8 cellular contexts compared by ENCODE assay signal in genomic region chr17:4949321-4950074, GRCh38. TPM values are rescaled to one million over a fixed set of nuclear protein-coding genes. Genes with fewer than 3 reads are reported as not detected.
DNase-seq lines count a peak whose midpoint lies in the region; ATAC-seq and TF ChIP-seq lines count a peak whose summit lies in the region.

No MANE protein-coding gene starts in this region.

- no peak for TF ChIP-seq CTCF in RWPE2 (IDR thresholded peaks at IDR 0.05; ENCODE audit: poor library complexity, severe bottlenecking)
- TF ChIP-seq CTCF in tibial nerve (IDR thresholded peaks at IDR 0.05): peak in 1 of 5 experiments; percentile 16

- 0 to 1% methylated on average over 6 to 48 of the region's 75 CpGs for WGBS in tibial nerve, 2 donors

- H2AFZ ChIP-seq in ACC112 (ENCODE audit: low read length, unreplicated experiment) (peak overlapping the region; percentile 77), neuron (ENCODE audit: low read depth, low read length) (peak overlapping the region; percentile 74)

- H3K27me3 ChIP-seq in ACC112 (ENCODE audit: insufficient read depth, low read length) (no peaks in the 10 kb centered on the region), RWPE2 (ENCODE audit: insufficient read depth, poor library complexity, severe bottlenecking) (no peaks in the 10 kb centered on the region), neuron (ENCODE audit: insufficient read depth, low read length) (no peaks in the 10 kb centered on the region), tibial nerve (no peaks in the 10 kb centered on the region)

- H3K79me2 ChIP-seq in ACC112 (ENCODE audit: control insufficient read depth, insufficient read depth, low read length, unreplicated experiment): peaks cover 37% of the 10 kb centered on the region

- peak in 1 of 2 donors; percentile 32 for TF ChIP-seq POLR2A in tibial nerve (IDR thresholded peaks at IDR 0.05)

- H3K36me3 ChIP-seq in ACC112 (ENCODE audit: insufficient read depth, low read length) (peaks cover 16% of the 10 kb centered on the region; the same call in 1 of the 2 replicates), RWPE2 (ENCODE audit: low read depth) (peaks cover 34% of the 10 kb centered on the region), neuron (ENCODE audit: insufficient read depth, low read length) (peaks cover 24% of the 10 kb centered on the region), tibial nerve (peaks cover 0 to 21% (median 0%) of the 10 kb centered on the region in 3 donors)

- peak overlapping the region; percentile 94 for H3K27ac ChIP-seq in ACC112 (ENCODE audit: low read depth, low read length)
- peak overlapping the region; percentile 99 for H3K27ac ChIP-seq in RWPE2 (ENCODE audit: poor library complexity, severe bottlenecking)
- peak overlapping the region; percentile 94 to 98 (median 96) for H3K27ac ChIP-seq in tibial nerve

- peak; percentile 92 for DNase-seq in RWPE2 (ENCODE audit: low spot score)
- peak; percentile 71 for DNase-seq in activated gamma-delta T cell treated with Interleukin-2 at 50 U/mL for 16 hours
- DNase-seq in foreskin melanocyte: peak; percentile 58
- peak in 1 of 2 donors; percentile 46 for DNase-seq in tibial nerve (ENCODE audit: low spot score in 2 of 2)

- peak overlapping the region; percentile 90 for H3K4me3 ChIP-seq in ACC112 (ENCODE audit: low read depth, low read length)
- peak overlapping the region; percentile 88 for H3K4me3 ChIP-seq in RWPE2 (ENCODE audit: severe bottlenecking)
- peak overlapping the region; percentile 84 for H3K4me3 ChIP-seq in neuron (ENCODE audit: low read length)
- H3K4me3 ChIP-seq in tibial nerve: peak overlapping the region; percentile 85 to 99 (median 95)

- H3K9me3 ChIP-seq in RWPE2 (ENCODE audit: severe bottlenecking): no peaks in the 10 kb centered on the region
- H3K9me3 ChIP-seq in neuron (ENCODE audit: low read length): no peaks in the 10 kb centered on the region
- no peaks in the 10 kb centered on the region for H3K9me3 ChIP-seq in tibial nerve

- TF ChIP-seq EP300 in tibial nerve (IDR thresholded peaks at IDR 0.05): peak in 1 of 2 donors; percentile 10

- peak; percentile 31 for ATAC-seq in GM18520 (IDR thresholded peaks at IDR 0.05; ENCODE audit: unreplicated experiment)
- ATAC-seq in HG03342 (IDR thresholded peaks at IDR 0.05; ENCODE audit: unreplicated experiment): peak; percentile 24
- peak; percentile 13 for ATAC-seq in RWPE2 (ENCODE audit: low read depth)

- H3K4me1 ChIP-seq in ACC112 (ENCODE audit: control insufficient read depth, insufficient read depth, low read length, unreplicated experiment) (peaks cover 41% of the 10 kb centered on the region), RWPE2 (ENCODE audit: insufficient read depth, poor library complexity, severe bottlenecking) (peaks cover 25% of the 10 kb centered on the region), neuron (ENCODE audit: insufficient read depth, low read length) (peaks cover 37% of the 10 kb centered on the region), tibial nerve (peaks cover 0 to 48% (median 34%) of the 10 kb centered on the region in 4 donors)

RNA-seq across cellular contexts. Expression of gene PFN1, which starts 1.2 kb away (rescaled TPM):
- total RNA-seq in tibial nerve: 1,000 to 10,000 TPM in 1 of 4 donors, 100 to 1,000 TPM in 3; 422 to 1,004 (median 483) TPM

RNA-seq across cellular contexts. Expression of gene ENO3, which starts 1.4 kb away (rescaled TPM):
- total RNA-seq in tibial nerve: 10 to 100 TPM in 2 of 4 donors, 1 to 10 TPM in 2; 7.5 to 15.3 (median 10.2) TPM

RNA-seq across cellular contexts. Expression of gene RNF167, which starts 9.4 kb away (rescaled TPM):
- total RNA-seq in tibial nerve: 10 to 100 TPM; 45.0 to 55.0 (median 51.4) TPM

RNA-seq across cellular contexts. Expression of gene SLC25A11, which starts 9.7 kb away (rescaled TPM):
- total RNA-seq in tibial nerve: 10 to 100 TPM; 30.3 to 42.8 (median 32.3) TPM

RNA-seq across cellular contexts. Expression of gene GP1BA, which starts 17.4 kb away (rescaled TPM):
- not detected for total RNA-seq in tibial nerve
